In the genomic region with DNA sequence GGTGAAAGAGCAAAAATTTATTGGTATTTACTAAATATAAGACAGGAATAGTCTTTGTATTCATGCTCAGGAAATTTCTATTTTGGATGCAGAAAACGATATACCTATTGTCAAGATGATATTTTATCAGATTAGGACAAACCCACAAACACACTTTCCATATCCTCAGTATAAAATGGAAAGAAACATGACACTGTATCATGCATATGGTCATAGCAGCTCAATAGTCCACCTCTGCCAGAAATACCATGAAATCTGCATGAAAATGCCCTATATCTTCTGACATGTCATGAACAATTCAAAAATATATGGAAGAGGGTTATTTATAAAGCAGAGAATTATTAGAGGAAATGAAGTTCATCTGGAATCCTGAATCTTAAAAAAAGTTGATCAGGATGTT, we compare ENCODE assay signal across 17 cellular contexts. TPM values are rescaled to one million over a fixed set of nuclear protein-coding genes. Genes with fewer than 3 reads are reported as not detected.
A peak's percentile ranks its signal among the peaks of the same experiment; 100 is the strongest.
DNase-seq lines count a peak whose midpoint lies in the region; ATAC-seq, FAIRE-seq and TF ChIP-seq lines count a peak whose summit lies in the region.
"Had no signal": no experiment of that assay in that cellular context is flagged by ENCODE, and none has a peak within 500 bp of the region (broad histone marks: within the 10 kb centered on the region; RNA-seq: fewer than 3 reads in every experiment).

No MANE protein-coding gene starts in this region.

- no peak for TF ChIP-seq CTCF in heart right ventricle (IDR thresholded peaks at IDR 0.05)
- no peak for TF ChIP-seq CTCF in endothelial cell of umbilical vein (IDR thresholded peaks at IDR 0.05; ENCODE audit: extremely low read depth in 1 of 2, insufficient read depth in 1 of 2, low read depth in 1 of 2, low read length in 2 of 2)
- TF ChIP-seq CTCF in osteoblast (IDR thresholded peaks at IDR 0.05; ENCODE audit: extremely low read depth, low read depth, low read length) = no peak
- no peak for TF ChIP-seq CTCF in vagina (IDR thresholded peaks at IDR 0.05)

- H3K27me3 ChIP-seq in heart right ventricle (no peaks in the 10 kb centered on the region), right cardiac atrium (ENCODE audit: control insufficient read depth, insufficient read depth) (no peaks in the 10 kb centered on the region), endothelial cell of umbilical vein (ENCODE audit: control insufficient read depth in 2 of 2, insufficient read depth in 2 of 2, low read length in 2 of 2) (no peaks in the 10 kb centered on the region), osteoblast (ENCODE audit: insufficient read depth, low read length) (no peaks in the 10 kb centered on the region), vagina (no peaks in the 10 kb centered on the region)

- 46 to 61% methylated on average over 1 of the region's 1 CpG for WGBS in heart right ventricle, 2 donors
- WGBS in right cardiac atrium = 53% methylated on average over 1 of the region's 1 CpG

- no peaks in the 10 kb centered on the region for H4K20me1 ChIP-seq in endothelial cell of umbilical vein (replicated peaks; ENCODE audit: control insufficient read depth, extremely low read depth, insufficient read depth, low read length)
- H4K20me1 ChIP-seq in osteoblast (ENCODE audit: insufficient read depth, low read length) = no peaks in the 10 kb centered on the region

- no peak for FAIRE-seq in endothelial cell of umbilical vein (lab: Jason Lieb, UNC)

- dilution Hi-C loops in endothelial cell of umbilical vein (cut with MboI; ENCODE audit: extremely low pct_ligation_motif_present, low sequenced_read_pairs) = no loop called here

- H2AFZ ChIP-seq in endothelial cell of umbilical vein (ENCODE audit: low read depth, low read length) (no peak overlapping the region), osteoblast (ENCODE audit: low read length) (no peak overlapping the region)

- TSS peak; percentile 56 for BruUV-seq in endothelial cell of umbilical vein (replicated peaks; lab: Mats Ljungman, UMichigan)

- no peak overlapping the region for H3K4me3 ChIP-seq in heart right ventricle
- H3K4me3 ChIP-seq in right cardiac atrium (ENCODE audit: low read length) = no peak overlapping the region
- no peak overlapping the region for H3K4me3 ChIP-seq in endothelial cell of umbilical vein (replicated peaks in 1 of 3; ENCODE audit: insufficient read depth in 1 of 3, low read depth in 1 of 3, low read length in 3 of 3)
- no peak overlapping the region for H3K4me3 ChIP-seq in osteoblast (ENCODE audit: insufficient read depth, low read length)
- no peak overlapping the region for H3K4me3 ChIP-seq in vagina

- no peaks in the 10 kb centered on the region for H3K9me3 ChIP-seq in heart right ventricle
- H3K9me3 ChIP-seq in right cardiac atrium (ENCODE audit: control insufficient read depth, low read length) = no peaks in the 10 kb centered on the region
- H3K9me3 ChIP-seq in endothelial cell of umbilical vein (replicated peaks; ENCODE audit: control insufficient read depth, insufficient read depth, low read length) = no peaks in the 10 kb centered on the region
- H3K9me3 ChIP-seq in osteoblast (ENCODE audit: low read depth, low read length) = no peaks in the 10 kb centered on the region
- H3K9me3 ChIP-seq in vagina = no peaks in the 10 kb centered on the region

- intact Hi-C loops in heart right ventricle (cut with DNase I) = loop anchor here in 1 of 10 donors (10.0 kb wide), 1 partner anchor 70 kb away; no protein-coding TSS in a partner anchor
- intact Hi-C loops in right cardiac atrium (cut with DNase I) = no loop called here
- intact Hi-C loops in endothelial cell of umbilical vein (cut with micrococcal nuclease) = loop anchor here (2.0 kb wide), 1 partner anchor 36 kb away; no protein-coding TSS in a partner anchor
- intact Hi-C loops in vagina (cut with DNase I) = no loop called here

- ATAC-seq in heart right ventricle (no peak), right cardiac atrium (no peak), HG03139 (IDR thresholded peaks at IDR 0.05; ENCODE audit: unreplicated experiment) (no peak)

- H3K79me2 ChIP-seq in endothelial cell of umbilical vein (ENCODE audit: control insufficient read depth, insufficient read depth, low read length) = no peaks in the 10 kb centered on the region
- no peaks in the 10 kb centered on the region for H3K79me2 ChIP-seq in osteoblast (ENCODE audit: insufficient read depth, low read length)

- H3K4me1 ChIP-seq in heart right ventricle (peaks cover 0 to 56% (median 18%) of the 10 kb centered on the region in 9 donors), right cardiac atrium (ENCODE audit: control insufficient read depth, insufficient read depth, low read length) (peaks cover 2% of the 10 kb centered on the region), endothelial cell of umbilical vein (ENCODE audit: control insufficient read depth, extremely low read depth, insufficient read depth, low read length) (peaks cover 40% of the 10 kb centered on the region), osteoblast (ENCODE audit: insufficient read depth, low read length) (peaks cover 73% of the 10 kb centered on the region), vagina (peaks cover 42% of the 10 kb centered on the region)

- CTCF ChIA-PET in endothelial cell of umbilical vein (lab: Charles Lee) = interaction anchor here (1.1 to 7.0 kb wide), 3 partner anchors 10 to 154 kb away, joined by 3 to 86 read pairs (median 16); partner anchors contain the start of genes HINT3 and NCOA7

- H3K9me1 ChIP-seq in endothelial cell of umbilical vein (replicated peaks; ENCODE audit: control insufficient read depth, extremely low read depth, insufficient read depth, low read length) = no peaks in the 10 kb centered on the region

- TF ChIP-seq POLR2A in endothelial cell of umbilical vein (IDR thresholded peaks at IDR 0.05; ENCODE audit: low read depth, low read length) = no peak
- no peak for TF ChIP-seq POLR2A in vagina (IDR thresholded peaks at IDR 0.05)

- H3K9ac ChIP-seq in endothelial cell of umbilical vein (replicated peaks; ENCODE audit: extremely low read depth, insufficient read depth, low read length) = no peak overlapping the region

- POLR2A ChIA-PET in endothelial cell of umbilical vein (lab: Charles Lee) = no interaction called here

- H3K27ac ChIP-seq in heart right ventricle (peak overlapping the region in 7 of 10 donors; percentile 14 to 72 (median 50)), right cardiac atrium (ENCODE audit: low read length) (no peak overlapping the region), endothelial cell of umbilical vein (ENCODE audit: insufficient read depth, low read depth, low read length) (peak overlapping the region; percentile 89), osteoblast (ENCODE audit: low read depth, low read length) (peak overlapping the region; percentile 98), vagina (peak overlapping the region; percentile 71)

- H3K36me3 ChIP-seq in heart right ventricle (no peaks in the 10 kb centered on the region), endothelial cell of umbilical vein (ENCODE audit: control insufficient read depth in 2 of 2, extremely low read depth in 1 of 2, insufficient read depth in 2 of 2, low read length in 2 of 2) (no peaks in the 10 kb centered on the region), osteoblast (ENCODE audit: insufficient read depth, low read length) (no peaks in the 10 kb centered on the region), vagina (no peaks in the 10 kb centered on the region)

- H3K4me2 ChIP-seq in endothelial cell of umbilical vein (ENCODE audit: insufficient read depth, low read length) (peak overlapping the region; percentile 54), osteoblast (ENCODE audit: insufficient read depth, low read length) (peak overlapping the region; percentile 45)

- DNase-seq in heart right ventricle (no peak), right cardiac atrium (no peak), endothelial cell of umbilical vein (ENCODE audit: low read depth, low spot score) (no peak), osteoblast (ENCODE audit: insufficient read length, low spot score, missing footprints) (no peak), vagina (ENCODE audit: extremely low spot score in 2 of 2) (no peak), ureter (ENCODE audit: low spot score) (no peak)
- DNase-seq in activated T-cell treated with anti-CD3 and anti-CD28 coated beads, Interleukin-2, amount 50 U/mL, for 1 hour = no peak
- DNase-seq: activated CD4-positive, alpha-beta T cell treated with anti-CD3 and anti-CD28 coated beads, Interleukin-2, amount 50 U/mL, for 48 hours; activated naive CD8-positive, alpha-beta T cell treated with anti-CD3 and anti-CD28 coated beads, Interleukin-2, amount 10 ng/mL, durations not matched to agents 7 days and 5 days; activated T-cell treated with anti-CD3 and anti-CD28 coated beads, Interleukin-2, amount 50 U/mL, for 48 hours; CD4-positive, CD25-positive, alpha-beta regulatory T cell; DND-41; immature natural killer cell; Karpas-422; NCI-H1694; NCI-H345 had no signal

RNA-seq across cellular contexts. Expression of gene HINT3, which starts 11.7 kb away (rescaled TPM):
- total RNA-seq in heart right ventricle (10 to 100 TPM; 29.8 to 41.6 (median 33.8) TPM), right cardiac atrium (10 to 100 TPM; 27.4 to 31.0 (median 28.3) TPM), endothelial cell of umbilical vein (8.4 and 9.7 TPM in 2 replicates), osteoblast (30.4 and 32.4 TPM in 2 replicates), vagina (18.4 TPM), ureter (20.6 TPM)
- polyA plus RNA-seq in heart right ventricle (10 to 100 TPM in 1 of 2 donors, 1 to 10 TPM in 1; 6.2 to 11.7 TPM), right cardiac atrium (13.0 TPM), endothelial cell of umbilical vein (1.1 and 1.8 TPM in 2 replicates)
- 1.9 and 2.1 TPM in 2 replicates for polyA plus RNA-seq in endothelial cell of umbilical vein (2011; cell fraction: cytosol; rRNA removed)
- polyA plus RNA-seq in endothelial cell of umbilical vein (2011; cell fraction: nucleus; rRNA removed) = 0.66 and 1.0 TPM in 2 replicates
- polyA plus RNA-seq in endothelial cell of umbilical vein (2012) = 9.3 TPM in 2 replicates
- 1.2 and 1.9 TPM in 2 replicates for polyA minus RNA-seq in endothelial cell of umbilical vein
- polyA minus RNA-seq in endothelial cell of umbilical vein (2011; cell fraction: cytosol; rRNA and poly(A)+ RNA removed) = 5.6 TPM
- polyA minus RNA-seq in endothelial cell of umbilical vein (2011; cell fraction: nucleus; rRNA and poly(A)+ RNA removed) = 1.7 TPM in 2 replicates

RNA-seq across cellular contexts. Expression of gene TRMT11, which starts 41.4 kb away (rescaled TPM):
- total RNA-seq in heart right ventricle (10 to 100 TPM in 9 of 10 donors, 1 to 10 TPM in 1; 9.8 to 15.8 (median 11.0) TPM), right cardiac atrium (10 to 100 TPM; 12.0 to 15.6 (median 15.0) TPM), endothelial cell of umbilical vein (10.7 and 11.3 TPM in 2 replicates), osteoblast (26.8 and 27.1 TPM in 2 replicates), vagina (28.0 TPM), ureter (27.4 TPM)
- polyA plus RNA-seq in heart right ventricle (10 to 100 TPM in 1 of 2 donors, 1 to 10 TPM in 1; 7.2 to 13.2 TPM), right cardiac atrium (12.7 TPM), endothelial cell of umbilical vein (4.0 and 5.1 TPM in 2 replicates)
- 5.6 and 5.8 TPM in 2 replicates for polyA plus RNA-seq in endothelial cell of umbilical vein (2011; cell fraction: cytosol; rRNA removed)
- 30.8 and 46.7 TPM in 2 replicates for polyA plus RNA-seq in endothelial cell of umbilical vein (2011; cell fraction: nucleus; rRNA removed)
- polyA plus RNA-seq in endothelial cell of umbilical vein (2012) = 7.0 and 7.9 TPM in 2 replicates
- 9.7 and 16.8 TPM in 2 replicates for polyA minus RNA-seq in endothelial cell of umbilical vein
- 9.0 TPM for polyA minus RNA-seq in endothelial cell of umbilical vein (2011; cell fraction: cytosol; rRNA and poly(A)+ RNA removed)
- 36.0 and 52.9 TPM in 2 replicates for polyA minus RNA-seq in endothelial cell of umbilical vein (2011; cell fraction: nucleus; rRNA and poly(A)+ RNA removed)
